ENCODE assay signal across 23 cellular contexts in genomic region chr15:70561885-70562284, GRCh38.
"Had no signal": no experiment of that assay in that cellular context is flagged by ENCODE, and none has a peak within 500 bp of the region (broad histone marks: within the 10 kb centered on the region; RNA-seq: fewer than 3 reads in every experiment).

No MANE protein-coding gene starts in this region.

- H3K36me3 Mint-ChIP-seq: activated naive CD4-positive, alpha-beta T cell treated with anti-CD3 and anti-CD28 coated beads, Interleukin-2, amount 50 U/mL, for 24 hours; natural killer cell; stimulated activated effector memory CD8-positive, alpha-beta T cell treated with anti-CD3 and anti-CD28 coated beads, Interleukin-12 subunit alpha, Interleukin-12 subunit beta, amount 100 ng/mL, for 72 hours had no signal

- H3K27ac ChIP-seq: left lung, lower lobe of right lung, thyroid gland, upper lobe of left lung had no signal

- H3K9me3 ChIP-seq: left lung, lower lobe of right lung, thyroid gland, upper lobe of left lung had no signal

- H3K4me1 Mint-ChIP-seq: activated CD4-positive, alpha-beta memory T cell treated with anti-CD3 and anti-CD28 coated beads, Interleukin-2, amount 10 ng/mL, durations not matched to agents 7 days and 5 days; activated naive CD4-positive, alpha-beta T cell treated with anti-CD3 and anti-CD28 coated beads, Interleukin-2, amount 50 U/mL, for 24 hours; natural killer cell had no signal

- H3K4me3 ChIP-seq: left lung, lower lobe of right lung, thyroid gland, upper lobe of left lung had no signal

- H3K27ac Mint-ChIP-seq: activated CD4-positive, alpha-beta memory T cell treated with anti-CD3 and anti-CD28 coated beads, Interleukin-2, amount 10 ng/mL, durations not matched to agents 7 days and 5 days; activated CD4-positive, alpha-beta T cell treated with anti-CD3 and anti-CD28 coated beads, Interleukin-2, amount 10 ng/mL, durations not matched to agents 7 days and 5 days; activated naive CD4-positive, alpha-beta T cell treated with anti-CD3 and anti-CD28 coated beads, Interleukin-2, amount 50 U/mL, for 24 hours; activated naive CD8-positive, alpha-beta T cell treated with anti-CD3 and anti-CD28 coated beads, Interleukin-2, amount 50 U/mL, for 24 hours; activated T-helper 2 cell treated with anti-CD3 and anti-CD28 coated beads, Interferon-gamma antibody, Interleukin-2, Interleukin-4, amounts not matched to agents 10 μg/mL and 5 μg/mL and 100 μg/mL, durations not matched to agents 14 hours and 24 hours and 36 hours; dendritic cell treated with granulocyte-macrophage colony-stimulating factor and Interleukin-4, amounts not matched to agents 40 ng/mL and 50 ng/mL, for 4 days; natural killer cell; stimulated activated naive CD8-positive, alpha-beta T cell treated with anti-CD3 and anti-CD28 coated beads, Interleukin-15, amount 100 ng/mL, for 72 hours; T-helper 1 cell treated with Interleukin-12 subunit alpha and Interleukin-12 subunit beta and Interleukin-4 antibody, amounts not matched to agents 30 μg/mL and 1 μg/mL, for 36 hours had no signal

- H3K27me3 ChIP-seq: left lung, thyroid gland, upper lobe of left lung had no signal

- H3K4me1 ChIP-seq: thyroid gland had no signal

- DNase-seq: activated CD4-positive, alpha-beta memory T cell treated with anti-CD3 and anti-CD28 coated beads, Interleukin-2, amount 10 ng/mL, durations not matched to agents 7 days and 5 days; activated CD4-positive, alpha-beta T cell treated with anti-CD3 and anti-CD28 coated beads, Interleukin-2, amount 10 ng/mL, durations not matched to agents 7 days and 5 days; activated CD4-positive, CD25-positive, alpha-beta regulatory T cell treated with anti-CD3 and anti-CD28 coated beads, Interleukin-2, amount 50 U/mL, for 72 hours; activated naive CD8-positive, alpha-beta T cell treated with anti-CD3 and anti-CD28 coated beads, Interleukin-2, amount 50 U/mL, for 24 hours; amygdala; caudate nucleus; effector CD4-positive, alpha-beta T cell; left lung; lower lobe of right lung; mesenchymal stem cell; natural killer cell; right cardiac atrium; stimulated activated CD4-positive, alpha-beta T cell treated with anti-CD3 and anti-CD28 coated beads, Interleukin-12 subunit alpha, Interleukin-12 subunit beta, amount 100 ng/mL, for 4 hours; stimulated activated CD4-positive, alpha-beta T cell treated with anti-CD3 and anti-CD28 coated beads, Interleukin-4, amount 100 ng/mL, for 1 hour; stimulated activated naive CD8-positive, alpha-beta T cell treated with anti-CD3 and anti-CD28 coated beads, Interleukin-15, amount 100 ng/mL, for 72 hours; T1000; thyroid gland; upper lobe of left lung had no signal

- H3K36me3 ChIP-seq: left lung, lower lobe of right lung, thyroid gland, upper lobe of left lung had no signal

- H3K9me3 Mint-ChIP-seq: activated CD4-positive, alpha-beta memory T cell treated with anti-CD3 and anti-CD28 coated beads, Interleukin-2, amount 10 ng/mL, durations not matched to agents 7 days and 5 days; activated CD4-positive, alpha-beta T cell treated with anti-CD3 and anti-CD28 coated beads, Interleukin-2, amount 10 ng/mL, durations not matched to agents 7 days and 5 days; activated naive CD4-positive, alpha-beta T cell treated with anti-CD3 and anti-CD28 coated beads, Interleukin-2, amount 50 U/mL, for 24 hours; activated naive CD8-positive, alpha-beta T cell treated with anti-CD3 and anti-CD28 coated beads, Interleukin-2, amount 50 U/mL, for 24 hours; activated T-helper 2 cell treated with anti-CD3 and anti-CD28 coated beads, Interferon-gamma antibody, Interleukin-2, Interleukin-4, amounts not matched to agents 10 μg/mL and 5 μg/mL and 100 μg/mL, durations not matched to agents 14 hours and 24 hours and 36 hours; dendritic cell treated with granulocyte-macrophage colony-stimulating factor and Interleukin-4, amounts not matched to agents 40 ng/mL and 50 ng/mL, for 4 days; natural killer cell; stimulated activated effector memory CD8-positive, alpha-beta T cell treated with anti-CD3 and anti-CD28 coated beads, Interleukin-12 subunit alpha, Interleukin-12 subunit beta, amount 100 ng/mL, for 72 hours; stimulated activated naive CD8-positive, alpha-beta T cell treated with anti-CD3 and anti-CD28 coated beads, Interleukin-15, amount 100 ng/mL, for 72 hours; T-helper 1 cell treated with Interleukin-12 subunit alpha and Interleukin-12 subunit beta and Interleukin-4 antibody, amounts not matched to agents 30 μg/mL and 1 μg/mL, for 36 hours had no signal

- H3K4me3 Mint-ChIP-seq: activated CD4-positive, alpha-beta memory T cell treated with anti-CD3 and anti-CD28 coated beads, Interleukin-2, amount 10 ng/mL, durations not matched to agents 7 days and 5 days; activated CD4-positive, alpha-beta T cell treated with anti-CD3 and anti-CD28 coated beads, Interleukin-2, amount 10 ng/mL, durations not matched to agents 7 days and 5 days; activated naive CD8-positive, alpha-beta T cell treated with anti-CD3 and anti-CD28 coated beads, Interleukin-2, amount 50 U/mL, for 24 hours; dendritic cell treated with granulocyte-macrophage colony-stimulating factor and Interleukin-4, amounts not matched to agents 40 ng/mL and 50 ng/mL, for 4 days; natural killer cell; stimulated activated effector memory CD8-positive, alpha-beta T cell treated with anti-CD3 and anti-CD28 coated beads, Interleukin-12 subunit alpha, Interleukin-12 subunit beta, amount 100 ng/mL, for 72 hours; stimulated activated naive CD8-positive, alpha-beta T cell treated with anti-CD3 and anti-CD28 coated beads, Interleukin-15, amount 100 ng/mL, for 72 hours; T-helper 1 cell treated with Interleukin-12 subunit alpha and Interleukin-12 subunit beta and Interleukin-4 antibody, amounts not matched to agents 30 μg/mL and 1 μg/mL, for 36 hours had no signal

- ATAC-seq: activated naive CD8-positive, alpha-beta T cell treated with anti-CD3 and anti-CD28 coated beads, Interleukin-2, amount 50 U/mL, for 24 hours; left lung; lower lobe of right lung; natural killer cell; right cardiac atrium; stimulated activated effector memory CD8-positive, alpha-beta T cell treated with anti-CD3 and anti-CD28 coated beads, Interleukin-12 subunit alpha, Interleukin-12 subunit beta, amount 100 ng/mL, for 72 hours; stimulated activated naive CD8-positive, alpha-beta T cell treated with anti-CD3 and anti-CD28 coated beads, Interleukin-15, amount 100 ng/mL, for 72 hours had no signal

- H3K27me3 Mint-ChIP-seq: activated naive CD4-positive, alpha-beta T cell treated with anti-CD3 and anti-CD28 coated beads, Interleukin-2, amount 50 U/mL, for 24 hours; activated naive CD8-positive, alpha-beta T cell treated with anti-CD3 and anti-CD28 coated beads, Interleukin-2, amount 50 U/mL, for 24 hours; stimulated activated naive CD8-positive, alpha-beta T cell treated with anti-CD3 and anti-CD28 coated beads, Interleukin-15, amount 100 ng/mL, for 72 hours had no signal
